ENCODE assay signal across 1 cellular context in the genomic region with DNA sequence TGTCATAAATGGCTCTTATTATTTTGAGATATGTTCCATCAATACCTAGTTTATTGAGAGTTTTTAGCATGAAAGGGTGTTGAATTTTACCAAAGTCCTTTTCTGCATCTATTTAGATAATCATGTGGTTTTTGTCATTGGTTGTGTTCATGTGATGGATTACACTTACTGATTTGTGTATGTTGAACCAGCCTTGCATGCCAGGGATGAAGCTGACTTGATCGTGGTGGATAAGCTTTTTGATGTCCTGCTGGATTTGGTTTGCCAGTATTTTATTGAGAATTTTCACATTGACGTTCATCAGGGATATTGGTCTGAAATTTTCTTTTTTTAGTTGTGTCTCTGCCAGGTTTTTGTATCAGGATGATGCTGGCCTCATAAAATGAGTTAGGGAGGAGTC. TPM values are rescaled to one million over a fixed set of nuclear protein-coding genes. Genes with fewer than 3 reads are reported as not detected.
DNase-seq lines count a peak whose midpoint lies in the region; ATAC-seq, FAIRE-seq and TF ChIP-seq lines count a peak whose summit lies in the region.
"Not testable (repeated sequence)": the region's sequence is repeated elsewhere in the genome, so short reads cannot be mapped to it uniquely, and the experiment has no call there.

No MANE protein-coding gene starts in this region.

- H3K79me2 ChIP-seq in K562 (ENCODE audit: control insufficient read depth, insufficient read depth, low read length) = not testable (repeated sequence)

- H3K27me3 ChIP-seq in K562 (ENCODE audit: control insufficient read depth in 2 of 2, insufficient read depth in 2 of 2, low read length in 2 of 2) = not testable (repeated sequence)

- not testable (repeated sequence) for H4K20me1 ChIP-seq in K562 (replicated peaks; ENCODE audit: control insufficient read depth, insufficient read depth, low read length)

- not testable (repeated sequence) for DNase-seq in K562 (ENCODE audit: extremely low read depth in 1 of 4, low spot score in 3 of 4)

- not testable (repeated sequence) for ATAC-seq in K562

- H3K9me1 ChIP-seq in K562 (ENCODE audit: control insufficient read depth, insufficient read depth, low read length) = not testable (repeated sequence)

- not testable (repeated sequence) for TF ChIP-seq POLR2A in K562 (conservative IDR thresholded peaks at IDR 0.05)

- H3K4me2 ChIP-seq in K562 (ENCODE audit: insufficient read depth, low read length) = not testable (repeated sequence)

- TF ChIP-seq CTCF in K562 (IDR thresholded peaks at IDR 0.05 in 2 of 3, conservative IDR thresholded peaks at IDR 0.05 in 1 of 3; ENCODE audit: insufficient read depth in 2 of 3, low read depth in 1 of 3, low read length in 3 of 3) = not testable (repeated sequence)

- H3K4me1 ChIP-seq in K562 (replicated peaks in 1 of 2; ENCODE audit: control insufficient read depth in 2 of 2, insufficient read depth in 2 of 2, low read length in 2 of 2) = not testable (repeated sequence)

- not testable (repeated sequence) for TF ChIP-seq RAD21 in K562 (CRISPR knock-in tag; conservative IDR thresholded peaks at IDR 0.05 in 1 of 2, IDR thresholded peaks at IDR 0.05 in 1 of 2)

- not testable (repeated sequence) for TF ChIP-seq EP300 in K562 (IDR thresholded peaks at IDR 0.05; ENCODE audit: low read length)

- not testable (repeated sequence) for H3K9ac ChIP-seq in K562 (ENCODE audit: insufficient read depth in 1 of 2, low read depth in 2 of 2, low read length in 2 of 2)

- not testable (repeated sequence) for BruUV-seq in K562 (replicated peaks; lab: Mats Ljungman, UMichigan)

- 0% methylated on average over 2 of the region's 2 CpGs for WGBS in K562 (ENCODE audit: insufficient coverage, low coverage, missing lambda C conversion rate)

- CTCF ChIA-PET in K562 (lab: Yijun Ruan, JAX; ENCODE audit: low intra/inter-chr PET ratio) = not testable (repeated sequence)

- POLR2A ChIA-PET in K562 (lab: Yijun Ruan, JAX) = not testable (repeated sequence)

- H3K9me3 ChIP-seq in K562 (replicated peaks; ENCODE audit: control insufficient read depth, insufficient read depth, low read depth, low read length) = not testable (repeated sequence)

- not testable (repeated sequence) for H3K36me3 ChIP-seq in K562 (ENCODE audit: control insufficient read depth, insufficient read depth, low read length)

- H3K4me3 ChIP-seq in K562 = not testable (repeated sequence)

- in situ Hi-C loops in K562 (cut with MboI) = not testable (repeated sequence)

- H3K27ac ChIP-seq in K562 (ENCODE audit: extremely low read depth, low read depth, low read length) = not testable (repeated sequence)

- intact Hi-C loops in K562 (cut with micrococcal nuclease) = not testable (repeated sequence)

- H2AFZ ChIP-seq in K562 (ENCODE audit: low read depth, low read length) = not testable (repeated sequence)

- not testable (repeated sequence) for FAIRE-seq in K562 (lab: Jason Lieb, UNC)

TF ChIP-seq in K562, 482 proteins besides CTCF, POLR2A, EP300 and RAD21:
- peak; percentile 95 for TF ChIP-seq ZNF324 (CRISPR knock-in tag; IDR thresholded peaks at IDR 0.05)

RNA-seq across cellular contexts. Expression of a gene that starts 58.5 kb away (rescaled TPM):
- 85.3 and 114 TPM in 2 replicates for total RNA-seq in K562 (2011; cell fraction: chromatin; rRNA removed; ENCODE audit: low replicate concordance)
- total RNA-seq in K562 (2011; cell fraction: nucleolus; rRNA removed) = 56.5 and 61.6 TPM in 2 replicates
- 58.1 and 77.3 TPM in 2 replicates for total RNA-seq in K562 (2011; cell fraction: nucleoplasm; rRNA removed)
- total RNA-seq in K562 (2014; rRNA removed) (90.8 and 91.6 TPM in 2 replicates), K562 (2014; rRNA removed; fragmentation: Illumina TruSeq; extraction: Trizol) (77.8 and 81.9 TPM in 2 replicates), K562 (2015; rRNA removed; fragmentation: Illumina TruSeq; extraction: Trizol) (62.2 and 63.9 TPM in 2 replicates), K562 (2021) (97.9 and 109 TPM in 2 replicates)
- polyA plus RNA-seq in K562 (2011; rRNA removed) (37.2 and 39.0 TPM in 2 replicates), K562 (2014; fragmentation: Illumina TruSeq; extraction: Trizol) (37.1 and 44.4 TPM in 2 replicates), K562 (2014; fragmentation: Nextera tagmentation; extraction: Ambion mirVana) (10 to 100 TPM in 1 of 2 experiments, 1 to 10 TPM in 1; 7.6 to 15.0 TPM), K562 (2014; rRNA removed) (24.5 and 27.3 TPM in 2 replicates)
- 26.0 and 31.7 TPM in 2 replicates for polyA plus RNA-seq in K562 (2011; cell fraction: cytosol; rRNA removed)
- 39.8 and 46.6 TPM in 2 replicates for polyA plus RNA-seq in K562 (2011; cell fraction: nucleus; rRNA removed)
- polyA plus RNA-seq in K562 (2012) = 14.5 and 19.6 TPM in 2 replicates
- 108 and 112 TPM in 2 replicates for polyA minus RNA-seq in K562 (2011; rRNA and poly(A)+ RNA removed)
- 119 and 123 TPM in 2 replicates for polyA minus RNA-seq in K562 (2011; cell fraction: cytosol; rRNA and poly(A)+ RNA removed)
- polyA minus RNA-seq in K562 (2011; cell fraction: nucleus; rRNA and poly(A)+ RNA removed) = 84.6 and 94.7 TPM in 2 replicates
